ENCODE assay signal across 15 cellular contexts in the genomic region with DNA sequence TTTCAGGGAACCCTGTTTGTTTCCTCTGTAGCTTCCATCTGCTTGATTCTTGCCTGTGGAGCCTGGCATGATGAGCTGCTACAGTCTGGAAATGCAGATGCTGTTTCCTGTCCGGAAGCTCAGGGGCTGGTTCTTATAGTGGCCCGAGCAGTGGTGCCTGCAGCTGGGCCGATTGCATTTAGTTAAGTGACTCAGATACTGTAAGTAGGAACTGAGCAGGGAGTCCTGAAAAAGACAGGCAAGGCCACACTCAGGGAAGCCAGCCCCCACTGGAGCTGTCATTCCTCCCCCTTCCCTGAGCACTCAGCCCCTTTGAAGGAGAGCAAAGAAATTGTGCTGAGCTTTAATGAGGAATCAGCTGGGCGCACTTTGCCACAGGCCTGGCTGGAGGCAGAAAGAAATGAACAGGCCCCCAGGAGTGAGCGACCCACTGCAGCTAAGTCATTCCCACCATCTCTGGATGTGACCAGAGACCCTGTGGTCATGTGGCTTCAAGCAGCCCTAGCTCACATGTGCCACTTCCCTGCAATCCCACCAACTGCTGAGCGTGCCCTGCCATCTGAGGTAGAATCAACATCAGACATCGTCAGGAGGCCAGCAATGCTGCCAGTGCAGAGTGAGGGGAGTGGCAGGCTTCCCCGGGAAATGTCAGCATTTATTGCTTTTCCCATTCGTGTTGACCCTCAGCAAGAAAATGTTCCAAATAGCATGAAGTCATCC.
DNase-seq lines count a peak whose midpoint lies in the region; ATAC-seq, FAIRE-seq and TF ChIP-seq lines count a peak whose summit lies in the region.
"Had no signal": no experiment of that assay in that cellular context is flagged by ENCODE, and none has a peak within 500 bp of the region (broad histone marks: within the 10 kb centered on the region; RNA-seq: fewer than 3 reads in every experiment).

No MANE protein-coding gene starts in this region.

- TF ChIP-seq CTCF in A549 (IDR thresholded peaks at IDR 0.05) (no peak), brain (conservative IDR thresholded peaks at IDR 0.05) (no peak), nephron (IDR thresholded peaks at IDR 0.05; ENCODE audit: unreplicated experiment in 3 of 3) (no peak), Peyer's patch (IDR thresholded peaks at IDR 0.05) (no peak)

- TF ChIP-seq EP300 in A549 (IDR thresholded peaks at IDR 0.05): no peak

- peaks cover 15% of the 10 kb centered on the region for H3K4me1 ChIP-seq in A549
- peaks cover 0 to 5% (median 0%) of the 10 kb centered on the region in 4 donors for H3K4me1 ChIP-seq in Peyer's patch
- H3K4me1 ChIP-seq: SJCRH30, suprapubic skin had no signal

- peak; percentile 30 to 35; a peak in 4 of 6 replicates for ATAC-seq in A549
- no peak for ATAC-seq in GM21360 (IDR thresholded peaks at IDR 0.05; ENCODE audit: unreplicated experiment)
- no peak for ATAC-seq in GM18907 (IDR thresholded peaks at IDR 0.05; ENCODE audit: unreplicated experiment)
- no peak for ATAC-seq in GM18861 (IDR thresholded peaks at IDR 0.05; ENCODE audit: unreplicated experiment)

- POLR2A ChIA-PET in A549 (lab: Yijun Ruan, JAX): no interaction called here

- H3K27me3 Mint-ChIP-seq in brain: peaks cover 6% of the 10 kb centered on the region
- no peaks in the 10 kb centered on the region for H3K27me3 Mint-ChIP-seq in nephron (ENCODE audit: low read depth)

- FAIRE-seq in A549 (lab: Jason Lieb, UNC) (no peak), HTR-8/SVneo (lab: Jason Lieb, UNC) (peak; percentile 88)
- FAIRE-seq: endothelial cell of umbilical vein had no signal

- TF ChIP-seq POLR2A in A549 (IDR thresholded peaks at IDR 0.05; ENCODE audit: low read length) (no peak), Peyer's patch (IDR thresholded peaks at IDR 0.05) (no peak)

- H3K9me3 ChIP-seq in A549 (no peaks in the 10 kb centered on the region), Peyer's patch (no peaks in the 10 kb centered on the region)
- H3K9me3 ChIP-seq: neutrophil, SJCRH30, suprapubic skin had no signal

- H3K4me1 Mint-ChIP-seq in brain (peaks cover 25% of the 10 kb centered on the region), nephron (peaks cover 22% of the 10 kb centered on the region)

- H3K27ac Mint-ChIP-seq in brain (peak overlapping the region in 4 of 5 experiments; percentile 20 to 91 (median 81)), nephron (peak overlapping the region in 2 of 3 experiments; percentile 58 to 65)
- H3K27ac Mint-ChIP-seq: activated naive CD4-positive, alpha-beta T cell treated with anti-CD3 and anti-CD28 coated beads for 36 hours had no signal

- H3K36me3 Mint-ChIP-seq in brain: peaks cover 26% of the 10 kb centered on the region
- H3K36me3 Mint-ChIP-seq in nephron (ENCODE audit: low read depth): peaks cover 6% of the 10 kb centered on the region

- H3K4me3 Mint-ChIP-seq in brain (no peak overlapping the region), nephron (no peak overlapping the region)
- H3K4me3 Mint-ChIP-seq: activated naive CD4-positive, alpha-beta T cell treated with anti-CD3 and anti-CD28 coated beads for 36 hours had no signal

- TF ChIP-seq RAD21 in A549 (conservative IDR thresholded peaks at IDR 0.05 in 1 of 2, IDR thresholded peaks at IDR 0.05 in 1 of 2): no peak

- H3K4me3 ChIP-seq in A549 (no peak overlapping the region), Peyer's patch (no peak overlapping the region)
- H3K4me3 ChIP-seq: SJCRH30, suprapubic skin had no signal

- no peaks in the 10 kb centered on the region for H3K36me3 ChIP-seq in Peyer's patch
- H3K36me3 ChIP-seq: neutrophil, SJCRH30, suprapubic skin had no signal

- H3K4me2 ChIP-seq in A549: peak overlapping the region; percentile 57

- CTCF ChIA-PET in A549 (lab: Yijun Ruan, JAX): interaction anchor here (0.6 to 3.1 kb wide), 7 partner anchors 12 to 135 kb away, joined by 3 to 11 read pairs (median 4); no protein-coding TSS in a partner anchor

- H3K27me3 ChIP-seq in Peyer's patch: no peaks in the 10 kb centered on the region
- H3K27me3 ChIP-seq: SJCRH30, suprapubic skin had no signal

- WGBS in A549 (ENCODE audit: missing lambda C conversion rate): 70% methylated on average over 9 of the region's 9 CpGs

- H3K9me3 Mint-ChIP-seq in brain (peaks cover 12 to 24% (median 16%) of the 10 kb centered on the region in 5 experiments), nephron (peaks cover 17% of the 10 kb centered on the region)

- peak overlapping the region in 1 of 2 experiments; percentile 40; a peak in 2 of 6 replicates for H3K27ac ChIP-seq in A549
- no peak overlapping the region for H3K27ac ChIP-seq in Peyer's patch
- H3K27ac ChIP-seq: neutrophil, SJCRH30, suprapubic skin had no signal

- no peak for DNase-seq in A549 (ENCODE audit: low read depth in 1 of 2, low spot score in 1 of 2)
- DNase-seq in HTR-8/SVneo (ENCODE audit: insufficient read length, low spot score): no peak
- DNase-seq in Peyer's patch: no peak
- DNase-seq: activated naive CD4-positive, alpha-beta T cell treated with anti-CD3 and anti-CD28 coated beads for 36 hours; NCI-H2081 treated with DMSO at 0.1 percent for 48 hours; stimulated activated CD4-positive, alpha-beta T cell treated with anti-CD3 and anti-CD28 coated beads, Interleukin-15, amount 100 ng/mL, for 24 hours had no signal

TF ChIP-seq in A549, 52 proteins besides CTCF, POLR2A, EP300 and RAD21:
- no peak for TF ChIP-seq BHLHE40 (IDR thresholded peaks at IDR 0.05; ENCODE audit: low read depth, low read length)
- no peak for TF ChIP-seq FOXS1 (CRISPR knock-in tag; IDR thresholded peaks at IDR 0.05)
- TF ChIP-seq HEYL (CRISPR knock-in tag; IDR thresholded peaks at IDR 0.05): no peak
- no peak for TF ChIP-seq CBX2 (IDR thresholded peaks at IDR 0.05; ENCODE audit: borderline replicate concordance, low read depth)
- TF ChIP-seq, protein P1, sequence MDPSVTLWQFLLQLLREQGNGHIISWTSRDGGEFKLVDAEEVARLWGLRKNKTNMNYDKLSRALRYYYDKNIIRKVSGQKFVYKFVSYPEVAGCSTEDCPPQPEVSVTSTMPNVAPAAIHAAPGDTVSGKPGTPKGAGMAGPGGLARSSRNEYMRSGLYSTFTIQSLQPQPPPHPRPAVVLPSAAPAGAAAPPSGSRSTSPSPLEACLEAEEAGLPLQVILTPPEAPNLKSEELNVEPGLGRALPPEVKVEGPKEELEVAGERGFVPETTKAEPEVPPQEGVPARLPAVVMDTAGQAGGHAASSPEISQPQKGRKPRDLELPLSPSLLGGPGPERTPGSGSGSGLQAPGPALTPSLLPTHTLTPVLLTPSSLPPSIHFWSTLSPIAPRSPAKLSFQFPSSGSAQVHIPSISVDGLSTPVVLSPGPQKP (IDR thresholded peaks at IDR 0.05; ENCODE audit: low read depth, low read length): no peak
- TF ChIP-seq CHD2 (IDR thresholded peaks at IDR 0.05; ENCODE audit: low read length, partially characterized antibody): no peak
- TF ChIP-seq HOXB13 (CRISPR knock-in tag; IDR thresholded peaks at IDR 0.05; ENCODE audit: low read depth): no peak
- no peak for TF ChIP-seq CHD4 (IDR thresholded peaks at IDR 0.05; ENCODE audit: borderline replicate concordance)
- TF ChIP-seq, protein P2, sequence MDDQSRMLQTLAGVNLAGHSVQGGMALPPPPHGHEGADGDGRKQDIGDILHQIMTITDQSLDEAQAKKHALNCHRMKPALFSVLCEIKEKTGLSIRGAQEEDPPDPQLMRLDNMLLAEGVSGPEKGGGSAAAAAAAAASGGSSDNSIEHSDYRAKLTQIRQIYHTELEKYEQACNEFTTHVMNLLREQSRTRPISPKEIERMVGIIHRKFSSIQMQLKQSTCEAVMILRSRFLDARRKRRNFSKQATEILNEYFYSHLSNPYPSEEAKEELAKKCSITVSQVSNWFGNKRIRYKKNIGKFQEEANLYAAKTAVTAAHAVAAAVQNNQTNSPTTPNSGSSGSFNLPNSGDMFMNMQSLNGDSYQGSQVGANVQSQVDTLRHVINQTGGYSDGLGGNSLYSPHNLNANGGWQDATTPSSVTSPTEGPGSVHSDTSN (IDR thresholded peaks at IDR 0.05): no peak
- TF ChIP-seq EHF (CRISPR knock-in tag; IDR thresholded peaks at IDR 0.05): no peak
- TF ChIP-seq TFCP2L1 (CRISPR knock-in tag; IDR thresholded peaks at IDR 0.05): no peak
- no peak for TF ChIP-seq POLR2AphosphoS2 (conservative IDR thresholded peaks at IDR 0.05; ENCODE audit: low read length)

Comparison
In these comparisons a context has a peak if more than half of its experiments do, and no peak if none do; other contexts are left out.
1. ATAC-seq: peak in A549 (2 of 2); none in GM21360 (single experiment), GM18907 (single experiment) and GM18861 (single experiment).